ENCODE assay signal across 8 cellular contexts in the genomic region with DNA sequence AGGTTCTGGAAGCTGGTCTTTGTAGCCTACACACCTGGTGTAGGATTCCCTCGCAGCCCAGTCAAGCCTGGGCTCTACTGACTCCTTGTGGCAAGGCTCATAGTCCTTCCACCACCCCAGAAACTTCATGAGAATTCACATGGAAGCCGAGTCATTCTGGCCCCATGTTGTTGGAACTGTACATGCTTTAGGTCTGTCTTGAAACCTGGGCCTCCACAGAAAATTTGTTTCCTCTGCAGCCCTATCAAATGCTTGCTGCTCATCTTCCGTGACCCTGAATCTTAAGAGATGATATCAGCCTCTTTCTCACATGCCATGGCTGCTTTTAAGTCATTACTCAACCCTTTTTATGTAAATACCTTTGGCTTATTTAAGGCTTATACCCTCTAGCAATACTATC.
DNase-seq lines count a peak whose midpoint lies in the region; ATAC-seq and TF ChIP-seq lines count a peak whose summit lies in the region.

No MANE protein-coding gene starts in this region.

- no peak overlapping the region for H3K27ac ChIP-seq in esophagus squamous epithelium

- H3K4me3 Mint-ChIP-seq in osteocyte (ENCODE audit: unreplicated experiment): no peak overlapping the region

- H3K4me3 ChIP-seq in esophagus squamous epithelium: no peak overlapping the region

- TF ChIP-seq POLR2A in esophagus squamous epithelium (IDR thresholded peaks at IDR 0.05): no peak

- H3K9me3 Mint-ChIP-seq in activated naive CD4-positive, alpha-beta T cell treated with anti-CD3 and anti-CD28 coated beads, Interleukin-2, amount 50 U/mL, for 72 hours: no peaks in the 10 kb centered on the region
- no peaks in the 10 kb centered on the region for H3K9me3 Mint-ChIP-seq in osteocyte (ENCODE audit: unreplicated experiment)

- H3K4me1 ChIP-seq in esophagus squamous epithelium: no peaks in the 10 kb centered on the region

- DNase-seq in GM10266 (ENCODE audit: extremely low spot score): peak; percentile 8
- no peak for DNase-seq in activated naive CD4-positive, alpha-beta T cell treated with anti-CD3 and anti-CD28 coated beads, Interleukin-2, amount 50 U/mL, for 72 hours (ENCODE audit: low spot score in 2 of 2)
- DNase-seq in osteocyte (ENCODE audit: extremely low spot score, unreplicated experiment): no peak
- no peak for DNase-seq in NCI-H1105 treated with DMSO at 0.1 percent for 48 hours (lab: John Stamatoyannopoulos, UW)
- no peak for DNase-seq in esophagus squamous epithelium (lab: John Stamatoyannopoulos, UW)

- H3K36me3 ChIP-seq in esophagus squamous epithelium: peaks cover 0 to 70% (median 4%) of the 10 kb centered on the region in 3 donors

- ATAC-seq in HG02885 (IDR thresholded peaks at IDR 0.05; ENCODE audit: poor library complexity, unreplicated experiment): peak; percentile 43
- peak; percentile 49 to 66 for ATAC-seq in activated naive CD4-positive, alpha-beta T cell treated with anti-CD3 and anti-CD28 coated beads, Interleukin-2, amount 50 U/mL, for 72 hours
- no peak for ATAC-seq in HG03439 (IDR thresholded peaks at IDR 0.05; ENCODE audit: unreplicated experiment)
- ATAC-seq in GM19397 (IDR thresholded peaks at IDR 0.05; ENCODE audit: unreplicated experiment): no peak

- intact Hi-C loops in esophagus squamous epithelium (cut with DNase I): no loop called here

- TF ChIP-seq CTCF in GM10266 (IDR thresholded peaks at IDR 0.05; ENCODE audit: control insufficient read depth, insufficient read depth, low read depth, missing control alignments): peak; percentile 46
- TF ChIP-seq CTCF in osteocyte (IDR thresholded peaks at IDR 0.05): peak; percentile 37
- TF ChIP-seq CTCF in esophagus squamous epithelium (IDR thresholded peaks at IDR 0.05): peak in 1 of 6 experiments; percentile 16

- no peaks in the 10 kb centered on the region for H3K4me1 Mint-ChIP-seq in osteocyte (ENCODE audit: unreplicated experiment)

- H3K27ac Mint-ChIP-seq in activated naive CD4-positive, alpha-beta T cell treated with anti-CD3 and anti-CD28 coated beads, Interleukin-2, amount 50 U/mL, for 72 hours: peak overlapping the region in 1 of 2 donors; percentile 14
- no peak overlapping the region for H3K27ac Mint-ChIP-seq in osteocyte (ENCODE audit: unreplicated experiment)

- peaks cover 3 to 7% of the 10 kb centered on the region in 2 donors for H3K36me3 Mint-ChIP-seq in activated naive CD4-positive, alpha-beta T cell treated with anti-CD3 and anti-CD28 coated beads, Interleukin-2, amount 50 U/mL, for 72 hours
- H3K36me3 Mint-ChIP-seq in osteocyte (ENCODE audit: unreplicated experiment): peaks cover 19% of the 10 kb centered on the region

- 87 to 94% methylated on average over 3 of the region's 3 CpGs for WGBS in esophagus squamous epithelium, 2 donors

- H3K9me3 ChIP-seq in esophagus squamous epithelium: no peaks in the 10 kb centered on the region

- H3K27me3 Mint-ChIP-seq in osteocyte (ENCODE audit: unreplicated experiment): no peaks in the 10 kb centered on the region

- no peaks in the 10 kb centered on the region for H3K27me3 ChIP-seq in esophagus squamous epithelium

Comparison
In these comparisons a context has a peak if more than half of its experiments do, and no peak if none do; other contexts are left out.
1. ATAC-seq: peak in HG02885 (single experiment) and activated naive CD4-positive, alpha-beta T cell treated with anti-CD3 and anti-CD28 coated beads, Interleukin-2, amount 50 U/mL, for 72 hours (2 of 2); none in HG03439 (single experiment) and GM19397 (single experiment).